11 cellular contexts compared by ENCODE assay signal in genomic region chr14:24440606-24441399, GRCh38. TPM values are rescaled to one million over a fixed set of nuclear protein-coding genes. Genes with fewer than 3 reads are reported as not detected.
DNase-seq lines count a peak whose midpoint lies in the region; ATAC-seq and TF ChIP-seq lines count a peak whose summit lies in the region.
"Had no signal": no experiment of that assay in that cellular context is flagged by ENCODE, and none has a peak within 500 bp of the region (broad histone marks: within the 10 kb centered on the region; RNA-seq: fewer than 3 reads in every experiment).

No MANE protein-coding gene starts in this region.

- H3K9me3 ChIP-seq in CD8-positive, alpha-beta memory T cell (ENCODE audit: low read length): no peaks in the 10 kb centered on the region
- H3K9me3 ChIP-seq in OCI-LY1 (ENCODE audit: low read length): no peaks in the 10 kb centered on the region

- BruUV-seq in MCF 10A (replicated peaks; lab: Mats Ljungman, UMichigan): no TSS peak

- H3K4me1 ChIP-seq in CD8-positive, alpha-beta memory T cell (ENCODE audit: insufficient read depth, low read length): peaks cover 37% of the 10 kb centered on the region
- H3K4me1 ChIP-seq in OCI-LY1 (ENCODE audit: insufficient read depth, low read length, severe bottlenecking): peaks cover 43% of the 10 kb centered on the region

- H3K9me3 Mint-ChIP-seq in CD8-positive, alpha-beta memory T cell: no peaks in the 10 kb centered on the region
- H3K9me3 Mint-ChIP-seq in MCF 10A (ENCODE audit: unreplicated experiment): no peaks in the 10 kb centered on the region
- no peaks in the 10 kb centered on the region for H3K9me3 Mint-ChIP-seq in osteocyte (ENCODE audit: unreplicated experiment)

- no peak overlapping the region for H2AFZ ChIP-seq in OCI-LY1 (ENCODE audit: low read length)

- 0 out of 2 replicates have a peak, but pooled peaks cover 6% of the 10 kb centered on the region for H3K79me2 ChIP-seq in OCI-LY1 (ENCODE audit: insufficient read depth, low read length)

- CTCF ChIA-PET in CD8-positive, alpha-beta memory T cell (lab: Charles Lee): interaction anchor here (1.3 to 22.1 kb wide), 6 partner anchors 9 to 326 kb away, joined by 3 to 486 read pairs (median 8); partner anchors contain the start of genes ADCY4, CBLN3, CIDEB and DCAF11
- CTCF ChIA-PET in MCF 10A (lab: Yijun Ruan, JAX): interaction anchor here (0.6 to 5.5 kb wide), 14 partner anchors 9 to 167 kb away, joined by 3 to 64 read pairs (median 4); partner anchors contain the start of genes ADCY4, CIDEB and KHNYN

- peaks cover 43 to 66% (median 60%) of the 10 kb centered on the region in 3 donors for H3K4me1 Mint-ChIP-seq in CD8-positive, alpha-beta memory T cell
- H3K4me1 Mint-ChIP-seq in MCF 10A (ENCODE audit: insufficient read depth, unreplicated experiment): peaks cover 8% of the 10 kb centered on the region
- H3K4me1 Mint-ChIP-seq in osteocyte (ENCODE audit: unreplicated experiment): peaks cover 35% of the 10 kb centered on the region

- TF ChIP-seq CTCF in OCI-LY1 (IDR thresholded peaks at IDR 0.05; ENCODE audit: low read length): no peak
- TF ChIP-seq CTCF in MCF 10A (IDR thresholded peaks at IDR 0.05; ENCODE audit: unreplicated experiment): no peak
- no peak for TF ChIP-seq CTCF in osteocyte (IDR thresholded peaks at IDR 0.05)
- no peak for TF ChIP-seq CTCF in GM20000 (IDR thresholded peaks at IDR 0.05; ENCODE audit: extremely low read depth, missing control alignments)

- H3K4me2 ChIP-seq in OCI-LY1 (ENCODE audit: low read length): peak overlapping the region; percentile 95

- intact Hi-C loops in MCF 10A (cut with micrococcal nuclease): no loop called here

- POLR2A ChIA-PET in CD8-positive, alpha-beta memory T cell (lab: Charles Lee): interaction anchor here (1.5 to 3.1 kb wide), 3 partner anchors 10 to 108 kb away, joined by 5 to 54 read pairs (median 7); partner anchors contain the start of genes CBLN3 and KHNYN
- POLR2A ChIA-PET in MCF 10A (lab: Yijun Ruan, JAX): interaction anchor here (0.5 to 4.8 kb wide), 10 partner anchors 10 to 252 kb away, joined by 3 to 47 read pairs (median 4); partner anchors contain the start of genes CBLN3, DHRS1, IPO4 and KHNYN

- peak overlapping the region; percentile 78 to 99 (median 96) for H3K4me3 Mint-ChIP-seq in CD8-positive, alpha-beta memory T cell
- H3K4me3 Mint-ChIP-seq in MCF 10A (ENCODE audit: unreplicated experiment) (peak overlapping the region; percentile 78), osteocyte (ENCODE audit: unreplicated experiment) (peak overlapping the region; percentile 89)

- peak overlapping the region; percentile 89 for H3K9ac ChIP-seq in OCI-LY1 (ENCODE audit: low read length)

- H3F3A ChIP-seq in OCI-LY1 (ENCODE audit: insufficient read depth, low read length): no peaks in the 10 kb centered on the region; the same call in 1 of the 2 replicates

- no peak for ATAC-seq in HG03135 (IDR thresholded peaks at IDR 0.05; ENCODE audit: unreplicated experiment)

- no peaks in the 10 kb centered on the region for H3K9me2 ChIP-seq in OCI-LY1 (ENCODE audit: low read depth, low read length)

- H3K36me3 Mint-ChIP-seq in CD8-positive, alpha-beta memory T cell: peaks cover 0 to 66% (median 13%) of the 10 kb centered on the region in 3 donors
- peaks cover 65% of the 10 kb centered on the region for H3K36me3 Mint-ChIP-seq in MCF 10A (ENCODE audit: insufficient read depth, unreplicated experiment)
- H3K36me3 Mint-ChIP-seq in osteocyte (ENCODE audit: unreplicated experiment): peaks cover 32% of the 10 kb centered on the region

- peaks cover 41% of the 10 kb centered on the region for H3K36me3 ChIP-seq in CD8-positive, alpha-beta memory T cell (ENCODE audit: insufficient read depth, low read length)
- H3K36me3 ChIP-seq in OCI-LY1 (ENCODE audit: insufficient read depth, low read length): peaks cover 61% of the 10 kb centered on the region

- no peaks in the 10 kb centered on the region for H4K20me1 ChIP-seq in OCI-LY1 (ENCODE audit: insufficient read depth, low read length)

- peak overlapping the region in 7 of 8 donors; percentile 77 to 99 (median 98) for H3K27ac Mint-ChIP-seq in CD8-positive, alpha-beta memory T cell
- H3K27ac Mint-ChIP-seq in MCF 10A (ENCODE audit: low read depth, unreplicated experiment) (peak overlapping the region; percentile 49), osteocyte (ENCODE audit: unreplicated experiment) (peak overlapping the region; percentile 34)

- no peaks in the 10 kb centered on the region for H3K27me3 ChIP-seq in CD8-positive, alpha-beta memory T cell (ENCODE audit: insufficient read depth, low read length, poor library complexity, severe bottlenecking)
- H3K27me3 ChIP-seq in OCI-LY1 (ENCODE audit: insufficient read depth, low read length): no peaks in the 10 kb centered on the region

- peaks cover 0 to 4% of the 10 kb centered on the region in 2 donors for H3K27me3 Mint-ChIP-seq in CD8-positive, alpha-beta memory T cell
- H3K27me3 Mint-ChIP-seq in MCF 10A (ENCODE audit: insufficient read depth, unreplicated experiment) (no peaks in the 10 kb centered on the region), osteocyte (ENCODE audit: unreplicated experiment) (no peaks in the 10 kb centered on the region)

- H3K27ac ChIP-seq in CD8-positive, alpha-beta memory T cell (ENCODE audit: low read depth, low read length): no peak overlapping the region
- H3K27ac ChIP-seq in OCI-LY1 (ENCODE audit: low read depth, low read length, poor library complexity, severe bottlenecking): peak overlapping the region; percentile 72

- no peak for DNase-seq in CD8-positive, alpha-beta memory T cell
- DNase-seq in MCF 10A (ENCODE audit: unreplicated experiment): no peak
- DNase-seq in osteocyte (ENCODE audit: extremely low spot score, unreplicated experiment): no peak
- DNase-seq in NCI-H2029 (lab: John Stamatoyannopoulos, UW): no peak
- DNase-seq in hypothalamus (lab: John Stamatoyannopoulos, UW): no peak
- no peak for DNase-seq in GM20000 (ENCODE audit: low spot score)
- DNase-seq: GDM1, NCI-H1092, OCI-M1 had no signal

- H3K4me3 ChIP-seq in CD8-positive, alpha-beta memory T cell (ENCODE audit: low read length): no peak overlapping the region
- peak overlapping the region; percentile 78 for H3K4me3 ChIP-seq in OCI-LY1 (ENCODE audit: low read depth, low read length, poor library complexity, severe bottlenecking)

RNA-seq across cellular contexts. Expression of gene SDR39U1, which starts 1.8 kb away (rescaled TPM):
- total RNA-seq in CD8-positive, alpha-beta memory T cell: 10 to 100 TPM; 58.1 to 59.6 TPM
- polyA plus RNA-seq in CD8-positive, alpha-beta memory T cell: 67.7 TPM
- total RNA-seq in MCF 10A (2022) (53.2 and 58.7 TPM in 2 replicates), osteocyte (53.9 and 54.6 TPM in 2 replicates)

RNA-seq across cellular contexts. Expression of gene KHNYN, which starts 11.0 kb away (rescaled TPM):
- total RNA-seq in CD8-positive, alpha-beta memory T cell: 10 to 100 TPM; 68.8 to 72.3 TPM
- 21.1 TPM for polyA plus RNA-seq in CD8-positive, alpha-beta memory T cell
- 63.0 TPM in 2 replicates for total RNA-seq in MCF 10A (2022)
- total RNA-seq in osteocyte: 59.9 and 60.9 TPM in 2 replicates

RNA-seq across cellular contexts. Expression of gene CBLN3, which starts 11.3 kb away (rescaled TPM):
- 1 to 10 TPM; 7.4 to 7.7 TPM for total RNA-seq in CD8-positive, alpha-beta memory T cell
- polyA plus RNA-seq in CD8-positive, alpha-beta memory T cell: not detected
- 2.4 TPM in 2 replicates for total RNA-seq in MCF 10A (2022)
- total RNA-seq in osteocyte: 5.5 and 6.1 TPM in 2 replicates

RNA-seq across cellular contexts. Expression of gene NYNRIN, which starts 42.0 kb away (rescaled TPM):
- total RNA-seq in CD8-positive, alpha-beta memory T cell: under 1 TPM; 0.02 to 0.04 TPM
- polyA plus RNA-seq in CD8-positive, alpha-beta memory T cell: not detected
- total RNA-seq in MCF 10A (2022) (not detected in 2 replicates), osteocyte (39.6 and 40.2 TPM in 2 replicates)

Comparison
In these comparisons a context has a peak if more than half of its experiments do, and no peak if none do; other contexts are left out.
1. H3K27ac Mint-ChIP-seq: peak in every context shown above with its lines; median percentile 98 in CD8-positive, alpha-beta memory T cell; 49 in MCF 10A; 34 in osteocyte.